Comparison of ENCODE assay signal across 9 cellular contexts in genomic region chr3:139353920-139354556, GRCh38. TPM values are rescaled to one million over a fixed set of nuclear protein-coding genes. Genes with fewer than 3 reads are reported as not detected.
A peak's percentile ranks its signal among the peaks of the same experiment; 100 is the strongest.
DNase-seq lines count a peak whose midpoint lies in the region; ATAC-seq and TF ChIP-seq lines count a peak whose summit lies in the region.
"Had no signal": no experiment of that assay in that cellular context is flagged by ENCODE, and none has a peak within 500 bp of the region (broad histone marks: within the 10 kb centered on the region; RNA-seq: fewer than 3 reads in every experiment).

No MANE protein-coding gene starts in this region.

- H3K4me3 Mint-ChIP-seq in GM23338, result no peak overlapping the region
- H3K4me3 Mint-ChIP-seq: memory B cell had no signal

- no peak overlapping the region for H3K27ac Mint-ChIP-seq in GM23338
- H3K27ac Mint-ChIP-seq: memory B cell had no signal

- no peaks in the 10 kb centered on the region for H3F3A ChIP-seq in GM23338 (replicated peaks; ENCODE audit: low read depth)

- H3K27ac ChIP-seq in GM23338 (ENCODE audit: low read depth), result no peak overlapping the region

- DNase-seq in AML-193 (lab: John Stamatoyannopoulos, UW), result peak; percentile 73
- peak; percentile 74 for DNase-seq in GM23338 (ENCODE audit: low spot score)
- DNase-seq in NCI-H69 (lab: John Stamatoyannopoulos, UW), result peak; percentile 45
- peak; percentile 13 for DNase-seq in cerebellum (ENCODE audit: low spot score)
- DNase-seq in lung microvascular endothelial cell (ENCODE audit: low read depth in 2 of 2), result peak; percentile 68 to 69

- H3K4me2 ChIP-seq in GM23338, result no peak overlapping the region

- no peaks in the 10 kb centered on the region for H3K4me1 Mint-ChIP-seq in GM23338
- H3K4me1 Mint-ChIP-seq: memory B cell had no signal

- no peak overlapping the region for H3K4me3 ChIP-seq in GM23338

- H3K36me3 Mint-ChIP-seq in GM23338 (ENCODE audit: low read depth), result peaks cover 69% of the 10 kb centered on the region

- no peaks in the 10 kb centered on the region for H3K27me3 ChIP-seq in GM23338 (ENCODE audit: insufficient read depth)

- no peaks in the 10 kb centered on the region; the same call in none of the 2 replicates for H4K20me1 ChIP-seq in GM23338 (replicated peaks; ENCODE audit: insufficient read depth)

- no peaks in the 10 kb centered on the region for H3K4me1 ChIP-seq in GM23338 (ENCODE audit: insufficient read depth)

- H3K36me3 ChIP-seq in GM23338 (ENCODE audit: insufficient read depth), result peaks cover 32% of the 10 kb centered on the region

- no peak overlapping the region for H2AFZ ChIP-seq in GM23338

- H3K9me3 Mint-ChIP-seq in GM23338, result no peaks in the 10 kb centered on the region
- H3K9me3 Mint-ChIP-seq: memory B cell had no signal

- peaks cover 3% of the 10 kb centered on the region for H3K27me3 Mint-ChIP-seq in GM23338 (ENCODE audit: insufficient read depth, low read depth, poor library complexity)
- H3K27me3 Mint-ChIP-seq: memory B cell had no signal

- no peaks in the 10 kb centered on the region for H3K9me2 ChIP-seq in GM23338 (ENCODE audit: insufficient read depth)

- TF ChIP-seq CTCF in GM23338 (conservative IDR thresholded peaks at IDR 0.05; ENCODE audit: low read depth in 2 of 2), result peak; percentile 68 to 69

- ATAC-seq in GM23338 (peak; percentile 91), GM19035 (IDR thresholded peaks at IDR 0.05; ENCODE audit: unreplicated experiment) (no peak), GM18873 (IDR thresholded peaks at IDR 0.05; ENCODE audit: low FRiP score, unreplicated experiment) (no peak), GM18519 (IDR thresholded peaks at IDR 0.05; ENCODE audit: low FRiP score, unreplicated experiment) (no peak)

- H3K79me2 ChIP-seq in GM23338 (replicated peaks; ENCODE audit: insufficient read depth), result no peaks in the 10 kb centered on the region

TF ChIP-seq in GM23338, 12 proteins besides CTCF, POLR2A, EP300 and RAD21 (continues in another document):
- TF ChIP-seq REST (IDR thresholded peaks at IDR 0.05; ENCODE audit: unreplicated experiment) (no peak), JUNB (IDR thresholded peaks at IDR 0.05; ENCODE audit: unreplicated experiment) (no peak), POLR2AphosphoS5 (IDR thresholded peaks at IDR 0.05; ENCODE audit: low read depth) (no peak), CREB1 (CRISPR knock-in tag; IDR thresholded peaks at IDR 0.05; ENCODE audit: low read depth) (no peak), ZNF462 (CRISPR knock-in tag; IDR thresholded peaks at IDR 0.05) (no peak), ETS1 (IDR thresholded peaks at IDR 0.05) (no peak), NANOG (IDR thresholded peaks at IDR 0.05; ENCODE audit: borderline replicate concordance) (no peak), STAT1 (IDR thresholded peaks at IDR 0.05; ENCODE audit: unreplicated experiment) (no peak), EZH2phosphoT487 (IDR thresholded peaks at IDR 0.05; ENCODE audit: unreplicated experiment) (no peak), ZNF331 (CRISPR knock-in tag; IDR thresholded peaks at IDR 0.05; ENCODE audit: low read depth) (no peak)

RNA-seq across cellular contexts. Expression of gene MRPS22, which starts 10.2 kb away (rescaled TPM):
- total RNA-seq in GM23338 (2014; rRNA removed; shearing (Covaris generic)), result 49.5 and 65.6 TPM in 2 replicates
- polyA plus RNA-seq in GM23338 (2016; fragmentation: Nextera tagmentation; extraction: Ambion mirVana), result 48.9 and 58.4 TPM in 2 replicates
- total RNA-seq in cerebellum (48.0 TPM), lung microvascular endothelial cell (55.4 and 58.2 TPM in 2 replicates)

RNA-seq across cellular contexts. Expression of gene COPB2, which starts 35.4 kb away (rescaled TPM):
- total RNA-seq in GM23338 (2014; rRNA removed; shearing (Covaris generic)), result 83.3 and 89.1 TPM in 2 replicates
- polyA plus RNA-seq in GM23338 (2016; fragmentation: Nextera tagmentation; extraction: Ambion mirVana), result 45.7 and 48.2 TPM in 2 replicates
- total RNA-seq in cerebellum, result 79.3 TPM
- 140 and 174 TPM in 2 replicates for total RNA-seq in lung microvascular endothelial cell

Comparison
In these comparisons a context has a peak if more than half of its experiments do, and no peak if none do; other contexts are left out.
1. DNase-seq: peak in every context shown above with its lines; median percentile 74 in GM23338; 73 in AML-193; 68 in lung microvascular endothelial cell; 45 in NCI-H69; 13 in cerebellum.